ENCODE assay signal across 26 cellular contexts in the genomic region with DNA sequence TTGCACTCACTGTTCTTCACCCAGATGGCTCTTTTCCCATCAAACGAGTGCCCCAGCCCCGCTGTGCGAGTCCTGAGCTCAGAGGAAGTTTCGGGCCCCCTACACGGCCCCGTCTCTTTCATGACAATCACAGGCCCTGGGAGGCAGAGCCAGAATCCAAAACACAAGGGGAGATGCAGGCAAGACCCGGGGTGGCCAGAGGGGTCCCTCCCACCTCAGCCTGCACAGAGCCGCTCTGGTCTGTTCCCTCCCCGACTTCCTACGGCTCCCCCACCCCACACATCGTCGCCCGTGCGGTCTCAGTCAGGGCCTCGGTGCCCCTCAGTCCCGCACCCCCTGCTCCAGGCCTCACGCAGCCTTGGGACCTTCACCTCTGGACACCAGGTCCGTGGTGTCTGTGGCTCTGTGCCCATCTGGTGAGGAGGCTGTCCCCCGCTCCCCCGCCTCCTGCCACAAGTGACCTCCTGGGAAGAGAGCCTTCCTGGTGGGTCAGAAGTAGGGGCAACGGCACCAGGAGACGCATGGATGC. TPM values are rescaled to one million over a fixed set of nuclear protein-coding genes. Genes with fewer than 3 reads are reported as not detected.
DNase-seq lines count a peak whose midpoint lies in the region; ATAC-seq and TF ChIP-seq lines count a peak whose summit lies in the region.
"Had no signal": no experiment of that assay in that cellular context is flagged by ENCODE, and none has a peak within 500 bp of the region (broad histone marks: within the 10 kb centered on the region; RNA-seq: fewer than 3 reads in every experiment).

No MANE protein-coding gene starts in this region.

- H3K9ac ChIP-seq in H9 (ENCODE audit: extremely low read depth, insufficient read length, low read length) (no peak overlapping the region), neural progenitor cell (no peak overlapping the region)

- no peaks in the 10 kb centered on the region for H4K20me1 ChIP-seq in H9 (ENCODE audit: control insufficient read depth, insufficient read depth, insufficient read length)
- H4K20me1 ChIP-seq in hepatocyte (ENCODE audit: insufficient read depth, poor library complexity, severe bottlenecking), result no peaks in the 10 kb centered on the region
- no peaks in the 10 kb centered on the region for H4K20me1 ChIP-seq in neural progenitor cell (ENCODE audit: low read depth)

- H4K8ac ChIP-seq in H9 (replicated peaks; ENCODE audit: insufficient read length, low read depth, low read length), result no peak overlapping the region

- H3K14ac ChIP-seq in H9 (ENCODE audit: insufficient read depth, low read length), result no peak overlapping the region; the same call in 1 of the 2 replicates

- no peak overlapping the region for H2BK15ac ChIP-seq in H9 (ENCODE audit: low read depth, low read length)

- H3K18ac ChIP-seq in H9 (ENCODE audit: insufficient read length, low read depth, low read length), result no peak overlapping the region

- H3K4me1 Mint-ChIP-seq in H9 (peaks cover 23 to 36% of the 10 kb centered on the region in 2 experiments), neural progenitor cell (peaks cover 18% of the 10 kb centered on the region)

- H3K36me3 Mint-ChIP-seq in H9 (ENCODE audit: insufficient read depth in 1 of 3, low read depth in 3 of 3), result no peaks in the 10 kb centered on the region; a peak in 1 of 7 replicates
- H3K36me3 Mint-ChIP-seq in neural progenitor cell, result no peaks in the 10 kb centered on the region

- H3K4me3 ChIP-seq in hepatocyte (no peak overlapping the region), neural progenitor cell (no peak overlapping the region)
- H3K4me3 ChIP-seq: esophagus muscularis mucosa had no signal

- H3K27ac ChIP-seq in H9 (ENCODE audit: insufficient read length, low read depth, low read length) (no peak overlapping the region), hepatocyte (no peak overlapping the region), neural progenitor cell (no peak overlapping the region)
- H3K27ac ChIP-seq: esophagus muscularis mucosa, RWPE1 had no signal

- H3K9me2 ChIP-seq in hepatocyte (replicated peaks; ENCODE audit: insufficient read depth), result no peaks in the 10 kb centered on the region

- peaks cover 7% of the 10 kb centered on the region for H3K27me3 Mint-ChIP-seq in H9 (ENCODE audit: low read depth)
- H3K27me3 Mint-ChIP-seq in neural progenitor cell (ENCODE audit: insufficient read depth, low read depth), result peaks cover 16% of the 10 kb centered on the region
- H3K27me3 Mint-ChIP-seq: activated CD4-positive, alpha-beta memory T cell treated with anti-CD3 and anti-CD28 coated beads for 36 hours; effector memory CD8-positive, alpha-beta T cell had no signal

- H3K4me1 ChIP-seq in H9 (ENCODE audit: insufficient read depth, low read length) (no peaks in the 10 kb centered on the region), hepatocyte (ENCODE audit: insufficient read depth) (peaks cover 11% of the 10 kb centered on the region), neural progenitor cell (peaks cover 18% of the 10 kb centered on the region)

- H3K27ac Mint-ChIP-seq in H9 (no peak overlapping the region), neural progenitor cell (no peak overlapping the region)
- H3K27ac Mint-ChIP-seq: activated CD4-positive, alpha-beta memory T cell treated with anti-CD3 and anti-CD28 coated beads for 36 hours; stimulated activated effector memory CD8-positive, alpha-beta T cell treated with anti-CD3 and anti-CD28 coated beads, Interleukin-12 subunit alpha, Interleukin-12 subunit beta, amount 100 ng/mL, for 72 hours had no signal

- no peak overlapping the region for H2BK5ac ChIP-seq in H9 (ENCODE audit: insufficient read length, low read length)

- H3K4me3 Mint-ChIP-seq in H9, result peak overlapping the region in 1 of 2 experiments; percentile 73; a peak in 3 of 5 replicates
- H3K4me3 Mint-ChIP-seq in neural progenitor cell, result no peak overlapping the region
- H3K4me3 Mint-ChIP-seq: activated CD4-positive, alpha-beta memory T cell treated with anti-CD3 and anti-CD28 coated beads for 36 hours; effector memory CD8-positive, alpha-beta T cell; stimulated activated effector memory CD8-positive, alpha-beta T cell treated with anti-CD3 and anti-CD28 coated beads, Interleukin-12 subunit alpha, Interleukin-12 subunit beta, amount 100 ng/mL, for 72 hours had no signal

- H3K9me3 ChIP-seq in H9 (ENCODE audit: control insufficient read depth, low read depth, low read length) (no peaks in the 10 kb centered on the region), hepatocyte (ENCODE audit: low read depth) (no peaks in the 10 kb centered on the region), neural progenitor cell (ENCODE audit: low read depth) (no peaks in the 10 kb centered on the region)
- H3K9me3 ChIP-seq: esophagus muscularis mucosa had no signal

- no peak overlapping the region for H2BK120ac ChIP-seq in H9 (ENCODE audit: low read depth, low read length, poor library complexity, severe bottlenecking)

- H3K79me2 ChIP-seq in H9 (ENCODE audit: insufficient read depth, low read length) (no peaks in the 10 kb centered on the region), hepatocyte (no peaks in the 10 kb centered on the region), neural progenitor cell (ENCODE audit: low read depth) (no peaks in the 10 kb centered on the region)

- no peaks in the 10 kb centered on the region for H3K23me2 ChIP-seq in H9 (ENCODE audit: insufficient read length, low read depth, low read length, poor library complexity, severe bottlenecking)

- H3K4me2 ChIP-seq in H9 (ENCODE audit: insufficient read depth, insufficient read length, low read length) (peak overlapping the region; percentile 56), hepatocyte (no peak overlapping the region), neural progenitor cell (peak overlapping the region; percentile 27)

- no peak overlapping the region for H2BK20ac ChIP-seq in H9 (ENCODE audit: low read depth, low read length, poor library complexity, severe bottlenecking)

- H2AFZ ChIP-seq in H9 (ENCODE audit: low read length) (no peak overlapping the region), hepatocyte (no peak overlapping the region), neural progenitor cell (replicated peaks) (peak overlapping the region; percentile 43)

- H3K56ac ChIP-seq in H9 (ENCODE audit: insufficient read length, low read depth, low read length), result no peak overlapping the region

- no peaks in the 10 kb centered on the region for H3K36me3 ChIP-seq in hepatocyte (replicated peaks; ENCODE audit: insufficient read depth, low read depth)
- no peaks in the 10 kb centered on the region for H3K36me3 ChIP-seq in neural progenitor cell
- H3K36me3 ChIP-seq: esophagus muscularis mucosa had no signal

- H3K27me3 ChIP-seq in H9 (ENCODE audit: insufficient read depth, low read length) (peaks cover 8% of the 10 kb centered on the region), hepatocyte (no peaks in the 10 kb centered on the region), neural progenitor cell (peaks cover 19% of the 10 kb centered on the region)

- DNase-seq in activated CD8-positive, alpha-beta memory T cell treated with anti-CD3 and anti-CD28 coated beads, Interleukin-2, amount 50 U/mL, for 48 hours, result peak; percentile 46
- DNase-seq in activated CD8-positive, alpha-beta memory T cell treated with anti-CD3 and anti-CD28 coated beads, Interleukin-2, amount 50 U/mL, for 4 hours, result no peak
- peak; percentile 38 for DNase-seq in H9
- DNase-seq in hepatocyte (ENCODE audit: low spot score), result peak; percentile 3
- peak; percentile 38 for DNase-seq in neural progenitor cell (ENCODE audit: low spot score)
- DNase-seq in SW 1271 (lab: John Stamatoyannopoulos, UW), result no peak
- DNase-seq: activated CD4-positive, alpha-beta memory T cell treated with anti-CD3 and anti-CD28 coated beads for 36 hours; activated naive CD4-positive, alpha-beta T cell; amniotic stem cell; COR-L47; DND-41; effector memory CD8-positive, alpha-beta T cell; foreskin melanocyte; KG1; MM.1S; NCI-H1417 treated with DMSO at 0.1 percent for 48 hours; NCI-H446; nucleus accumbens; stimulated activated CD4-positive, alpha-beta T cell treated with anti-CD3 and anti-CD28 coated beads, Interleukin-2, amount 100 ng/mL, for 48 hours had no signal

- H4K5ac ChIP-seq in H9 (ENCODE audit: insufficient read length, low read depth, low read length), result no peak overlapping the region

- H3K79me1 ChIP-seq in H9 (ENCODE audit: insufficient read depth, low read depth, low read length, poor library complexity, severe bottlenecking), result no peaks in the 10 kb centered on the region

- H3T11ph ChIP-seq in H9 (ENCODE audit: low read length), result no peak overlapping the region

- TF ChIP-seq CTCF in H9 (conservative IDR thresholded peaks at IDR 0.05) (no peak), hepatocyte (IDR thresholded peaks at IDR 0.05; ENCODE audit: poor library complexity) (no peak), neural progenitor cell (IDR thresholded peaks at IDR 0.05) (no peak)

- no peak overlapping the region for H2AK5ac ChIP-seq in H9 (ENCODE audit: insufficient read length, low read length)

- H2BK12ac ChIP-seq in H9 (ENCODE audit: insufficient read length, low read depth, low read length), result no peak overlapping the region

- no peak overlapping the region for H3K4ac ChIP-seq in H9 (ENCODE audit: low read depth, low read length)

- H3F3A ChIP-seq in neural progenitor cell (ENCODE audit: low read depth), result peaks cover 6% of the 10 kb centered on the region

- H3K9me3 Mint-ChIP-seq in H9, result no peaks in the 10 kb centered on the region
- H3K9me3 Mint-ChIP-seq in neural progenitor cell, result no peaks in the 10 kb centered on the region
- H3K9me3 Mint-ChIP-seq: activated CD4-positive, alpha-beta memory T cell treated with anti-CD3 and anti-CD28 coated beads for 36 hours; effector memory CD8-positive, alpha-beta T cell; stimulated activated effector memory CD8-positive, alpha-beta T cell treated with anti-CD3 and anti-CD28 coated beads, Interleukin-12 subunit alpha, Interleukin-12 subunit beta, amount 100 ng/mL, for 72 hours had no signal

- WGBS in H9 (ENCODE audit: extremely low coverage, insufficient read length, low lambda C conversion rate), result no CpG with 5 or more reads among the region's 22 CpGs
- WGBS in hepatocyte (ENCODE audit: low lambda C conversion rate, missing lambda C conversion rate), result 71% methylated on average over 18 of the region's 22 CpGs

- H3K23ac ChIP-seq in H9 (ENCODE audit: insufficient read length, low read depth, low read length), result no peak overlapping the region

- H4K91ac ChIP-seq in H9 (ENCODE audit: insufficient read length, low read depth, low read length), result no peak overlapping the region

- ATAC-seq in GM18858 (IDR thresholded peaks at IDR 0.05; ENCODE audit: unreplicated experiment) (no peak), GM21737 (IDR thresholded peaks at IDR 0.05; ENCODE audit: unreplicated experiment) (no peak)
- ATAC-seq: activated CD4-positive, CD25-positive, alpha-beta regulatory T cell treated with anti-CD3 and anti-CD28 coated beads, Interleukin-2, amount 50 U/mL, for 24 hours; effector memory CD8-positive, alpha-beta T cell; stimulated activated effector memory CD8-positive, alpha-beta T cell treated with anti-CD3 and anti-CD28 coated beads, Interleukin-12 subunit alpha, Interleukin-12 subunit beta, amount 100 ng/mL, for 72 hours had no signal

RNA-seq across cellular contexts. Expression of a gene that starts 8.9 kb away (rescaled TPM):
- total RNA-seq in H9 (2021), result 0.20 and 0.24 TPM in 2 replicates
- total RNA-seq in hepatocyte, result 0.24 and 0.83 TPM in 2 replicates
- polyA plus RNA-seq in hepatocyte, result 0.23 and 0.41 TPM in 2 replicates
- 0.22 and 0.51 TPM in 2 replicates for total RNA-seq in neural progenitor cell (ENCODE audit: low replicate concordance)
- total RNA-seq: HT-29 had no signal

RNA-seq across cellular contexts. Expression of a gene that starts 35.5 kb away (rescaled TPM):
- total RNA-seq in H9 (2021) (57.7 and 58.5 TPM in 2 replicates), hepatocyte (13.6 and 15.7 TPM in 2 replicates), neural progenitor cell (ENCODE audit: low replicate concordance) (56.6 and 102 TPM in 2 replicates)
- polyA plus RNA-seq in hepatocyte, result 15.0 and 17.1 TPM in 2 replicates

Comparison
In these comparisons a context has a peak if more than half of its experiments do, and no peak if none do; other contexts are left out.
1. DNase-seq: peak in activated CD8-positive, alpha-beta memory T cell treated with anti-CD3 and anti-CD28 coated beads, Interleukin-2, amount 50 U/mL, for 48 hours (single experiment), H9 (single experiment), hepatocyte (single experiment) and neural progenitor cell (single experiment); none in activated CD8-positive, alpha-beta memory T cell treated with anti-CD3 and anti-CD28 coated beads, Interleukin-2, amount 50 U/mL, for 4 hours (single experiment) and SW 1271 (0 of 2).